1 cellular context compared by ENCODE assay signal in genomic region chr11:102382384-102382783, GRCh38.
TF ChIP-seq lines count a peak whose summit lies in the region.

No MANE protein-coding gene starts in this region.

TF ChIP-seq in endothelial cell of umbilical vein, 7 proteins besides CTCF, POLR2A, EP300 and RAD21:
- TF ChIP-seq FOS (IDR thresholded peaks at IDR 0.05; ENCODE audit: borderline replicate concordance, insufficient read depth, low read length) = peak; percentile 18
- TF ChIP-seq MAX (IDR thresholded peaks at IDR 0.05; ENCODE audit: insufficient read depth, insufficient read length) = no peak
